Comparison of ENCODE assay signal across 14 cellular contexts in genomic region chr1:3773572-3774502, GRCh38. TPM values are rescaled to one million over a fixed set of nuclear protein-coding genes. Genes with fewer than 3 reads are reported as not detected.
DNase-seq lines count a peak whose midpoint lies in the region; ATAC-seq, FAIRE-seq and TF ChIP-seq lines count a peak whose summit lies in the region.
"Had no signal": no experiment of that assay in that cellular context is flagged by ENCODE, and none has a peak within 500 bp of the region (broad histone marks: within the 10 kb centered on the region; RNA-seq: fewer than 3 reads in every experiment).

No MANE protein-coding gene starts in this region.

- dilution Hi-C loops in mammary epithelial cell (cut with HindIII; ENCODE audit: low sequenced_read_pairs): loop anchor here (5.0 kb wide), 2 partner anchors 52 to 147 kb away; partner anchors contain the start of gene TPRG1L

- H3K4me1 ChIP-seq in mammary epithelial cell (ENCODE audit: insufficient read depth, low read length) (peaks cover 18% of the 10 kb centered on the region), astrocyte (ENCODE audit: insufficient read depth, low read length) (peaks cover 18% of the 10 kb centered on the region), upper lobe of right lung (peaks cover 13% of the 10 kb centered on the region)
- H3K4me1 ChIP-seq in naive thymus-derived CD4-positive, alpha-beta T cell (ENCODE audit: control insufficient read depth in 2 of 2, insufficient read depth in 2 of 2, low read length in 2 of 2): peaks cover 5 to 12% of the 10 kb centered on the region in 2 donors

- intact Hi-C loops in MCF 10A (cut with micrococcal nuclease) (no loop called here), mammary epithelial cell (cut with micrococcal nuclease) (no loop called here), upper lobe of right lung (cut with DNase I) (no loop called here)
- intact Hi-C loops in naive thymus-derived CD4-positive, alpha-beta T cell (cut with micrococcal nuclease): loop anchor here (2.0 to 10.0 kb wide), 3 partner anchors 23 to 149 kb away; partner anchors contain the start of genes C1orf174 (in 1 of the 2), LRRC47 (in 1 of the 2) and TPRG1L (in 1 of the 2)

- H3K4me3 Mint-ChIP-seq in MCF 10A (ENCODE audit: unreplicated experiment) (peak overlapping the region; percentile 62), astrocyte (ENCODE audit: unreplicated experiment) (peak overlapping the region; percentile 64)
- peak overlapping the region in 8 of 10 donors; percentile 9 to 77 (median 52) for H3K4me3 Mint-ChIP-seq in naive thymus-derived CD4-positive, alpha-beta T cell
- H3K4me3 Mint-ChIP-seq: activated CD8-positive, alpha-beta T cell treated with anti-CD3 and anti-CD28 coated beads, Interleukin-2, amount 10 ng/mL, durations not matched to agents 7 days and 5 days had no signal

- 91% methylated on average over 18 of the region's 23 CpGs for WGBS in mammary epithelial cell (ENCODE audit: low coverage, missing lambda C conversion rate)

- DNase-seq in MCF 10A (ENCODE audit: unreplicated experiment) (no peak), mammary epithelial cell (no peak), astrocyte (ENCODE audit: low read depth) (no peak), upper lobe of right lung (no peak), globus pallidus (ENCODE audit: low spot score) (no peak)
- DNase-seq in naive thymus-derived CD4-positive, alpha-beta T cell: peak in 2 of 9 donors; percentile 10 to 13
- DNase-seq in activated CD8-positive, alpha-beta memory T cell treated with anti-CD3 and anti-CD28 coated beads, Interleukin-2, amount 50 U/mL, for 48 hours: no peak
- DNase-seq: activated CD8-positive, alpha-beta T cell treated with anti-CD3 and anti-CD28 coated beads, Interleukin-2, amount 10 ng/mL, durations not matched to agents 7 days and 5 days; NCI-H748 treated with DMSO at 0.1 percent for 48 hours; T-helper 1 cell had no signal

- H3K27me3 ChIP-seq in mammary epithelial cell (ENCODE audit: insufficient read depth, low read length) (no peaks in the 10 kb centered on the region), astrocyte (ENCODE audit: insufficient read depth, low read length) (no peaks in the 10 kb centered on the region), upper lobe of right lung (no peaks in the 10 kb centered on the region)
- H3K27me3 ChIP-seq in naive thymus-derived CD4-positive, alpha-beta T cell (ENCODE audit: control insufficient read depth in 2 of 2, insufficient read depth in 2 of 2, low read length in 2 of 2): no peaks in the 10 kb centered on the region

- no peaks in the 10 kb centered on the region for H3K4me1 Mint-ChIP-seq in MCF 10A (ENCODE audit: insufficient read depth, unreplicated experiment)
- peaks cover 6% of the 10 kb centered on the region for H3K4me1 Mint-ChIP-seq in astrocyte (ENCODE audit: low read depth, unreplicated experiment)
- H3K4me1 Mint-ChIP-seq in naive thymus-derived CD4-positive, alpha-beta T cell: peaks cover 5 to 22% (median 11%) of the 10 kb centered on the region in 7 donors

- BruUV-seq in MCF 10A (replicated peaks; lab: Mats Ljungman, UMichigan) (no TSS peak), mammary epithelial cell (replicated peaks; lab: Mats Ljungman, UMichigan) (no TSS peak)

- H3K27ac ChIP-seq in mammary epithelial cell (ENCODE audit: insufficient read depth, low read depth, low read length): no peak overlapping the region
- H3K27ac ChIP-seq in astrocyte (ENCODE audit: low read depth, low read length): no peak overlapping the region
- H3K27ac ChIP-seq in naive thymus-derived CD4-positive, alpha-beta T cell (ENCODE audit: low read depth, low read length): peak overlapping the region; percentile 62
- no peak overlapping the region for H3K27ac ChIP-seq in upper lobe of right lung

- H3K27me3 Mint-ChIP-seq in MCF 10A (ENCODE audit: insufficient read depth, unreplicated experiment) (no peaks in the 10 kb centered on the region), astrocyte (ENCODE audit: low read depth, unreplicated experiment) (peaks cover 6% of the 10 kb centered on the region)
- peaks cover 0 to 3% (median 0%) of the 10 kb centered on the region in 5 donors for H3K27me3 Mint-ChIP-seq in naive thymus-derived CD4-positive, alpha-beta T cell

- in situ Hi-C loops in mammary epithelial cell (cut with MboI; ENCODE audit: low sequenced_read_pairs in 2 of 2): no loop called here

- H4K20me1 ChIP-seq in mammary epithelial cell (ENCODE audit: insufficient read depth, low read length) (no peaks in the 10 kb centered on the region), astrocyte (ENCODE audit: insufficient read depth, low read length) (peaks cover 4% of the 10 kb centered on the region)

- no peaks in the 10 kb centered on the region for H3K79me2 ChIP-seq in mammary epithelial cell (ENCODE audit: insufficient read depth, low read length)
- no peaks in the 10 kb centered on the region for H3K79me2 ChIP-seq in astrocyte (ENCODE audit: insufficient read depth, low read length)

- CTCF ChIA-PET in MCF 10A (lab: Yijun Ruan, JAX) (interaction anchor here (0.9 kb wide), 1 partner anchor 20 kb away, joined by 5 read pairs; no protein-coding TSS in a partner anchor), mammary epithelial cell (lab: Charles Lee; ENCODE audit: low non-redundant PET) (no interaction called here)
- CTCF ChIA-PET in naive thymus-derived CD4-positive, alpha-beta T cell (lab: Charles Lee): no interaction called here

- no peak overlapping the region for H3K27ac Mint-ChIP-seq in MCF 10A (ENCODE audit: low read depth, unreplicated experiment)
- no peak overlapping the region for H3K27ac Mint-ChIP-seq in astrocyte (ENCODE audit: unreplicated experiment)
- peak overlapping the region in 4 of 9 donors; percentile 28 to 67 (median 36) for H3K27ac Mint-ChIP-seq in naive thymus-derived CD4-positive, alpha-beta T cell
- H3K27ac Mint-ChIP-seq: activated CD8-positive, alpha-beta T cell treated with anti-CD3 and anti-CD28 coated beads, Interleukin-2, amount 10 ng/mL, durations not matched to agents 7 days and 5 days had no signal

- POLR2A ChIA-PET in MCF 10A (lab: Yijun Ruan, JAX): interaction anchor here (0.8 to 1.5 kb wide), 2 partner anchors 20 to 23 kb away, joined by 3 to 8 read pairs; partner anchors contain the start of gene LRRC47
- POLR2A ChIA-PET in naive thymus-derived CD4-positive, alpha-beta T cell (lab: Charles Lee): interaction anchor here (0.6 kb wide), 1 partner anchor 268 kb away, joined by 3 read pairs; no protein-coding TSS in a partner anchor

- H3K9me3 ChIP-seq in mammary epithelial cell (replicated peaks; ENCODE audit: insufficient read depth, low read length) (no peaks in the 10 kb centered on the region), astrocyte (ENCODE audit: insufficient read depth, low read depth, low read length) (no peaks in the 10 kb centered on the region), upper lobe of right lung (no peaks in the 10 kb centered on the region)
- H3K9me3 ChIP-seq in naive thymus-derived CD4-positive, alpha-beta T cell (ENCODE audit: control insufficient read depth in 2 of 3, low read length in 3 of 3): no peaks in the 10 kb centered on the region
- H3K9me3 ChIP-seq: transverse colon had no signal

- H3K4me2 ChIP-seq in mammary epithelial cell (ENCODE audit: insufficient read depth, low read depth, low read length): no peak overlapping the region
- H3K4me2 ChIP-seq in astrocyte (ENCODE audit: low read length): no peak overlapping the region

- no peak overlapping the region for H3K4me3 ChIP-seq in mammary epithelial cell (replicated peaks in 1 of 3; ENCODE audit: insufficient read depth in 1 of 3, low read depth in 2 of 3, low read length in 3 of 3)
- no peak overlapping the region for H3K4me3 ChIP-seq in astrocyte (ENCODE audit: insufficient read depth, low read depth, low read length)
- H3K4me3 ChIP-seq in naive thymus-derived CD4-positive, alpha-beta T cell (ENCODE audit: low read length): no peak overlapping the region
- H3K4me3 ChIP-seq in upper lobe of right lung: peak overlapping the region; percentile 61

- no peak overlapping the region for H3K9ac ChIP-seq in mammary epithelial cell (ENCODE audit: insufficient read depth, low read length)
- H3K9ac ChIP-seq in astrocyte (ENCODE audit: low read length): no peak overlapping the region

- H2AFZ ChIP-seq in mammary epithelial cell (ENCODE audit: low read depth, low read length) (no peak overlapping the region), astrocyte (ENCODE audit: low read depth, low read length) (no peak overlapping the region)

- TF ChIP-seq CTCF in MCF 10A (IDR thresholded peaks at IDR 0.05; ENCODE audit: unreplicated experiment): no peak
- no peak for TF ChIP-seq CTCF in mammary epithelial cell (conservative IDR thresholded peaks at IDR 0.05 in 1 of 2, IDR thresholded peaks at IDR 0.05 in 1 of 2; ENCODE audit: extremely low read depth in 1 of 2, insufficient read depth in 1 of 2, low read depth in 1 of 2, low read length in 2 of 2)
- no peak for TF ChIP-seq CTCF in astrocyte (IDR thresholded peaks at IDR 0.05; ENCODE audit: insufficient read depth, low read depth, low read length)
- no peak for TF ChIP-seq CTCF in upper lobe of right lung (IDR thresholded peaks at IDR 0.05)

- H3K36me3 ChIP-seq in mammary epithelial cell (ENCODE audit: insufficient read depth, low read length): no peaks in the 10 kb centered on the region
- H3K36me3 ChIP-seq in astrocyte (ENCODE audit: insufficient read depth, low read length): no peaks in the 10 kb centered on the region
- H3K36me3 ChIP-seq in naive thymus-derived CD4-positive, alpha-beta T cell (ENCODE audit: control insufficient read depth in 2 of 3, insufficient read depth in 3 of 3, low read length in 3 of 3): peaks cover 0 to 7% (median 0%) of the 10 kb centered on the region in 3 experiments
- peaks cover 1% of the 10 kb centered on the region for H3K36me3 ChIP-seq in upper lobe of right lung
- H3K36me3 ChIP-seq: transverse colon had no signal

- no peak for ATAC-seq in naive thymus-derived CD4-positive, alpha-beta T cell
- no peak for ATAC-seq in upper lobe of right lung
- no peak for ATAC-seq in GM21786 (IDR thresholded peaks at IDR 0.05; ENCODE audit: unreplicated experiment)
- ATAC-seq: activated CD8-positive, alpha-beta T cell treated with anti-CD3 and anti-CD28 coated beads, Interleukin-2, amount 10 ng/mL, durations not matched to agents 7 days and 5 days had no signal

- FAIRE-seq in astrocyte (lab: Jason Lieb, UNC): no peak
- FAIRE-seq: endometrium had no signal

- no peaks in the 10 kb centered on the region for H3K9me3 Mint-ChIP-seq in MCF 10A (ENCODE audit: unreplicated experiment)
- no peaks in the 10 kb centered on the region for H3K9me3 Mint-ChIP-seq in astrocyte (ENCODE audit: unreplicated experiment)
- no peaks in the 10 kb centered on the region for H3K9me3 Mint-ChIP-seq in naive thymus-derived CD4-positive, alpha-beta T cell

- H3K36me3 Mint-ChIP-seq in MCF 10A (ENCODE audit: insufficient read depth, unreplicated experiment) (peaks cover under 1% of the 10 kb centered on the region), astrocyte (ENCODE audit: low read depth, unreplicated experiment) (no peaks in the 10 kb centered on the region)
- no peaks in the 10 kb centered on the region for H3K36me3 Mint-ChIP-seq in naive thymus-derived CD4-positive, alpha-beta T cell

RNA-seq across cellular contexts. Expression of gene SMIM1, which starts 1.3 kb away (rescaled TPM):
- total RNA-seq in MCF 10A (2022) (1.2 TPM in 1 of 2 replicates, not detected in the other), mammary epithelial cell (1 to 10 TPM; 1.2 to 2.1 TPM), astrocyte (6.4 and 6.6 TPM in 2 replicates), upper lobe of right lung (9.3 TPM)
- 0.59 TPM for polyA plus RNA-seq in mammary epithelial cell
- not detected for polyA minus RNA-seq in mammary epithelial cell
- total RNA-seq in naive thymus-derived CD4-positive, alpha-beta T cell: 1 to 10 TPM in 4 of 5 experiments, under 1 TPM in 1; 0.58 to 4.3 (median 2.3) TPM
- 1 to 10 TPM in 1 of 2 donors, under 1 TPM in 1; 0.75 to 3.0 TPM for polyA plus RNA-seq in naive thymus-derived CD4-positive, alpha-beta T cell
- total RNA-seq: activated CD8-positive, alpha-beta T cell treated with anti-CD3 and anti-CD28 coated beads, Interleukin-2, amount 10 ng/mL, durations not matched to agents 7 days and 5 days; H4; transverse colon had no signal

RNA-seq across cellular contexts. Expression of gene CCDC27, which starts 21.6 kb away (rescaled TPM):
- not detected in 2 replicates for total RNA-seq in MCF 10A (2022)
- total RNA-seq in mammary epithelial cell: not detected
- polyA plus RNA-seq in mammary epithelial cell: not detected
- not detected for polyA minus RNA-seq in mammary epithelial cell
- not detected in 2 replicates for total RNA-seq in astrocyte
- total RNA-seq in naive thymus-derived CD4-positive, alpha-beta T cell: not detected
- polyA plus RNA-seq in naive thymus-derived CD4-positive, alpha-beta T cell: not detected
- not detected for total RNA-seq in upper lobe of right lung
- total RNA-seq: activated CD8-positive, alpha-beta T cell treated with anti-CD3 and anti-CD28 coated beads, Interleukin-2, amount 10 ng/mL, durations not matched to agents 7 days and 5 days; H4; transverse colon had no signal

RNA-seq across cellular contexts. Expression of gene LRRC47, which starts 22.5 kb away (rescaled TPM):
- total RNA-seq in MCF 10A (2022): 46.1 and 53.0 TPM in 2 replicates
- total RNA-seq in mammary epithelial cell: 10 to 100 TPM; 31.2 to 40.2 TPM
- polyA plus RNA-seq in mammary epithelial cell: 19.8 TPM
- 46.5 TPM for polyA minus RNA-seq in mammary epithelial cell
- total RNA-seq in astrocyte: 48.7 and 51.5 TPM in 2 replicates
- 10 to 100 TPM; 38.2 to 60.2 (median 43.9) TPM for total RNA-seq in naive thymus-derived CD4-positive, alpha-beta T cell
- polyA plus RNA-seq in naive thymus-derived CD4-positive, alpha-beta T cell: 10 to 100 TPM; 25.7 to 33.4 TPM
- total RNA-seq in upper lobe of right lung: 34.2 TPM

Comparison
In these comparisons a context has a peak if more than half of its experiments do, and no peak if none do; other contexts are left out.
1. intact Hi-C loops: an anchor here in naive thymus-derived CD4-positive, alpha-beta T cell (2.0 to 10.0 kb wide); none called in MCF 10A, mammary epithelial cell and upper lobe of right lung.